ENCODE assay signal across 21 cellular contexts in the genomic region with DNA sequence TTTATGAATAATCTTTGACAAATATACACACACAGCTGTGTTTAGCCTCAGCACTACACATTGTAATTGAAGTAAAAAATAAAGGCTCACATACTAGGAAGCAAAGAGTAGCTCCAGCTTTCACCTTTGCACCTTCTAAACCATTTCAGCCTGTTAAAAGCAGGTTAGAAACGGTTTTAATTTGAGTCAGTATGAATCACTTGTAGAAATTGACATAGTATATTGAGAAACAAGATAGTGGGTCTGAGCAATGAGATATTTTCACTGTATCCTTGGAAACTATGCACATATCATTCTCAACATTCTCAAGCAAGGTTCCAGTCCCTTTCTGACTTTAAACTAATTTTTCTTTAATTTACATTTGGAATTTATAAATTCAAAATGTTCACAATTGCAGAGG.
DNase-seq lines count a peak whose midpoint lies in the region; ATAC-seq, FAIRE-seq and TF ChIP-seq lines count a peak whose summit lies in the region.
"Had no signal": no experiment of that assay in that cellular context is flagged by ENCODE, and none has a peak within 500 bp of the region (broad histone marks: within the 10 kb centered on the region; RNA-seq: fewer than 3 reads in every experiment).

No MANE protein-coding gene starts in this region.

- H3K36me3 ChIP-seq in astrocyte (ENCODE audit: insufficient read depth, low read length) (no peaks in the 10 kb centered on the region), BE2C (no peaks in the 10 kb centered on the region)
- H3K36me3 ChIP-seq: prostate gland had no signal

- WGBS in right cardiac atrium = 36% methylated on average over 1 of the region's 1 CpG

- H3K27ac ChIP-seq in AG04450 (ENCODE audit: low read depth, low read length) (no peak overlapping the region), astrocyte (ENCODE audit: low read depth, low read length) (peak overlapping the region; percentile 66), right cardiac atrium (ENCODE audit: low read length) (no peak overlapping the region)
- H3K27ac ChIP-seq: prostate gland had no signal

- no peaks in the 10 kb centered on the region for H4K20me1 ChIP-seq in astrocyte (ENCODE audit: insufficient read depth, low read length)

- peak; percentile 33 for DNase-seq in AG04450 (ENCODE audit: low read depth, low spot score)
- DNase-seq in HPDE6-E6E7 (ENCODE audit: extremely low spot score) = peak; percentile 52
- peak; percentile 84 for DNase-seq in astrocyte (ENCODE audit: low read depth)
- peak; percentile 22 for DNase-seq in fibroblast of the conjunctiva (ENCODE audit: low read depth)
- no peak for DNase-seq in right cardiac atrium
- DNase-seq in stimulated activated naive CD4-positive, alpha-beta T cell treated with Interleukin-2 at 50 U/mL for 16 hours (lab: John Stamatoyannopoulos, UW) = no peak
- no peak for DNase-seq in BE2C
- DNase-seq: activated CD4-positive, alpha-beta T cell treated with anti-CD3 and anti-CD28 coated beads, Interleukin-2, amount 50 U/mL, for 1 hour; activated naive CD4-positive, alpha-beta T cell treated with anti-CD3 and anti-CD28 coated beads for 36 hours; Caco-2; effector CD4-positive, alpha-beta T cell; mesendoderm; NCI-H2029; NCI-H524 treated with DMSO at 0.1 percent for 48 hours; OCI-M1 had no signal

- H3K27ac Mint-ChIP-seq in astrocyte (ENCODE audit: unreplicated experiment) = no peak overlapping the region
- H3K27ac Mint-ChIP-seq: activated naive CD4-positive, alpha-beta T cell treated with anti-CD3 and anti-CD28 coated beads for 36 hours; brain; natural killer cell treated with Interleukin-12 subunit alpha and Interleukin-12 subunit beta and Interleukin-15 and Interleukin-18, amount 100 ng/mL, for 72 hours had no signal

- intact Hi-C loops in right cardiac atrium (cut with DNase I) = no loop called here

- H3K36me3 Mint-ChIP-seq in astrocyte (ENCODE audit: low read depth, unreplicated experiment) = no peaks in the 10 kb centered on the region
- H3K36me3 Mint-ChIP-seq: brain; natural killer cell treated with Interleukin-12 subunit alpha and Interleukin-12 subunit beta and Interleukin-15 and Interleukin-18, amount 100 ng/mL, for 72 hours had no signal

- no peaks in the 10 kb centered on the region for H3K79me2 ChIP-seq in astrocyte (ENCODE audit: insufficient read depth, low read length)

- TF ChIP-seq CTCF in AG04450 (IDR thresholded peaks at IDR 0.05; ENCODE audit: low read depth, low read length) (no peak), astrocyte (IDR thresholded peaks at IDR 0.05; ENCODE audit: insufficient read depth, low read depth, low read length) (no peak), BE2C (IDR thresholded peaks at IDR 0.05; ENCODE audit: low read depth, low read length) (no peak)

- CTCF ChIA-PET in AG04450 (lab: Charles Lee) = interaction anchor here (0.6 to 0.8 kb wide), 2 partner anchors 11 to 29 kb away, joined by 3 to 4 read pairs; no protein-coding TSS in a partner anchor

- no peak overlapping the region for H2AFZ ChIP-seq in astrocyte (ENCODE audit: low read depth, low read length)

- FAIRE-seq in astrocyte (lab: Jason Lieb, UNC) = no peak
- FAIRE-seq: G401.6, H54 had no signal

- peaks cover 33% of the 10 kb centered on the region for H3K4me1 Mint-ChIP-seq in astrocyte (ENCODE audit: low read depth, unreplicated experiment)

- no peak overlapping the region for H3K4me3 Mint-ChIP-seq in astrocyte (ENCODE audit: unreplicated experiment)
- H3K4me3 Mint-ChIP-seq: activated naive CD4-positive, alpha-beta T cell treated with anti-CD3 and anti-CD28 coated beads for 36 hours; brain; natural killer cell treated with Interleukin-12 subunit alpha and Interleukin-12 subunit beta and Interleukin-15 and Interleukin-18, amount 100 ng/mL, for 72 hours had no signal

- H3K4me2 ChIP-seq in astrocyte (ENCODE audit: low read length) = peak overlapping the region; percentile 8

- H3K27me3 ChIP-seq in AG04450 (ENCODE audit: control insufficient read depth, insufficient read depth, low read length) = no peaks in the 10 kb centered on the region
- no peaks in the 10 kb centered on the region for H3K27me3 ChIP-seq in astrocyte (ENCODE audit: insufficient read depth, low read length)
- no peaks in the 10 kb centered on the region for H3K27me3 ChIP-seq in right cardiac atrium (ENCODE audit: control insufficient read depth, insufficient read depth)
- H3K27me3 ChIP-seq in BE2C = no peaks in the 10 kb centered on the region; the same call in 1 of the 2 replicates

- H3K9me3 ChIP-seq in AG04450 (ENCODE audit: control insufficient read depth, insufficient read depth, low read length) = no peaks in the 10 kb centered on the region
- no peaks in the 10 kb centered on the region for H3K9me3 ChIP-seq in astrocyte (ENCODE audit: insufficient read depth, low read depth, low read length)
- no peaks in the 10 kb centered on the region for H3K9me3 ChIP-seq in right cardiac atrium (ENCODE audit: control insufficient read depth, low read length)
- no peaks in the 10 kb centered on the region for H3K9me3 ChIP-seq in BE2C
- H3K9me3 ChIP-seq: prostate gland had no signal

- H3K9me3 Mint-ChIP-seq in astrocyte (ENCODE audit: unreplicated experiment) = peaks cover 2% of the 10 kb centered on the region

- POLR2A ChIA-PET in AG04450 (lab: Yijun Ruan, JAX) = no interaction called here

- ATAC-seq in right cardiac atrium = no peak
- ATAC-seq in GM18907 (IDR thresholded peaks at IDR 0.05; ENCODE audit: unreplicated experiment) = no peak
- ATAC-seq: natural killer cell treated with Interleukin-12 subunit alpha and Interleukin-12 subunit beta and Interleukin-15 and Interleukin-18, amount 100 ng/mL, for 72 hours had no signal

- H3K27me3 Mint-ChIP-seq in astrocyte (ENCODE audit: low read depth, unreplicated experiment) = no peaks in the 10 kb centered on the region
- H3K27me3 Mint-ChIP-seq: natural killer cell treated with Interleukin-12 subunit alpha and Interleukin-12 subunit beta and Interleukin-15 and Interleukin-18, amount 100 ng/mL, for 72 hours had no signal

- H3K4me1 ChIP-seq in astrocyte (ENCODE audit: insufficient read depth, low read length) = peaks cover 28% of the 10 kb centered on the region
- no peaks in the 10 kb centered on the region for H3K4me1 ChIP-seq in right cardiac atrium (ENCODE audit: control insufficient read depth, insufficient read depth, low read length)
- no peaks in the 10 kb centered on the region for H3K4me1 ChIP-seq in BE2C
- H3K4me1 ChIP-seq: prostate gland had no signal

- no peak overlapping the region for H3K4me3 ChIP-seq in AG04450 (ENCODE audit: low read depth, low read length)
- no peak overlapping the region for H3K4me3 ChIP-seq in astrocyte (ENCODE audit: insufficient read depth, low read depth, low read length)
- H3K4me3 ChIP-seq in right cardiac atrium (ENCODE audit: low read length) = no peak overlapping the region
- H3K4me3 ChIP-seq in BE2C (ENCODE audit: low read depth, low read length) = no peak overlapping the region
- H3K4me3 ChIP-seq: prostate gland had no signal

- no peak overlapping the region for H3K9ac ChIP-seq in astrocyte (ENCODE audit: low read length)

Comparison
In these comparisons a context has a peak if more than half of its experiments do, and no peak if none do; other contexts are left out.
1. DNase-seq: peak in AG04450 (single experiment), HPDE6-E6E7 (single experiment), astrocyte (single experiment) and fibroblast of the conjunctiva (single experiment); none in right cardiac atrium (0 of 3), stimulated activated naive CD4-positive, alpha-beta T cell treated with Interleukin-2 at 50 U/mL for 16 hours (single experiment) and BE2C (single experiment).